In genomic region chr5:74575741-74576538, GRCh38 we compare ENCODE assay signal across 8 cellular contexts.
DNase-seq lines count a peak whose midpoint lies in the region; ATAC-seq and TF ChIP-seq lines count a peak whose summit lies in the region.

No MANE protein-coding gene starts in this region.

- ATAC-seq in HG02571 (IDR thresholded peaks at IDR 0.05; ENCODE audit: unreplicated experiment) (no peak), GM19467 (IDR thresholded peaks at IDR 0.05; ENCODE audit: unreplicated experiment) (no peak)

- H3K27me3 ChIP-seq in Peyer's patch (no peaks in the 10 kb centered on the region), sigmoid colon (no peaks in the 10 kb centered on the region)

- no peak for TF ChIP-seq POLR2A in Peyer's patch (IDR thresholded peaks at IDR 0.05)
- no peak for TF ChIP-seq POLR2A in sigmoid colon (IDR thresholded peaks at IDR 0.05)

- H3K27ac ChIP-seq in Peyer's patch (peak overlapping the region in 3 of 4 donors; percentile 57 to 82 (median 81)), sigmoid colon (peak overlapping the region in 3 of 4 donors; percentile 22 to 57 (median 43))

- intact Hi-C loops in sigmoid colon (cut with DNase I), result no loop called here

- no peaks in the 10 kb centered on the region for H3K36me3 ChIP-seq in Peyer's patch
- no peaks in the 10 kb centered on the region for H3K36me3 ChIP-seq in sigmoid colon

- H3K4me3 ChIP-seq in Peyer's patch (no peak overlapping the region), sigmoid colon (no peak overlapping the region)

- H3K4me1 ChIP-seq in Peyer's patch (peaks cover 0 to 29% (median 2%) of the 10 kb centered on the region in 4 donors), sigmoid colon (peaks cover 0 to 2% (median 0%) of the 10 kb centered on the region in 4 donors)

- no peak for TF ChIP-seq CTCF in Peyer's patch (IDR thresholded peaks at IDR 0.05)
- TF ChIP-seq CTCF in sigmoid colon (IDR thresholded peaks at IDR 0.05), result no peak

- WGBS in sigmoid colon, 2 donors, result 66 to 77% methylated on average over 15 of the region's 15 CpGs

- TF ChIP-seq EP300 in sigmoid colon (IDR thresholded peaks at IDR 0.05), result no peak

- DNase-seq in EL (peak; percentile 87), Peyer's patch (no peak), epidermal melanocyte (ENCODE audit: insufficient read length, low spot score) (peak; percentile 26), sigmoid colon (no peak), iPS-NIHi11 (ENCODE audit: low spot score) (no peak), SHP77 treated with DMSO at 0.1 percent for 48 hours (lab: John Stamatoyannopoulos, UW) (no peak)

- H3K9me3 ChIP-seq in Peyer's patch (no peaks in the 10 kb centered on the region), sigmoid colon (peaks cover 0 to 2% (median 0%) of the 10 kb centered on the region in 4 donors)

Comparison
In these comparisons a context has a peak if more than half of its experiments do, and no peak if none do; other contexts are left out.
1. DNase-seq: peak in EL (single experiment) and epidermal melanocyte (single experiment); none in Peyer's patch (0 of 3), sigmoid colon (single experiment), iPS-NIHi11 (single experiment) and SHP77 treated with DMSO at 0.1 percent for 48 hours (single experiment).